9 cellular contexts compared by ENCODE assay signal in the genomic region with DNA sequence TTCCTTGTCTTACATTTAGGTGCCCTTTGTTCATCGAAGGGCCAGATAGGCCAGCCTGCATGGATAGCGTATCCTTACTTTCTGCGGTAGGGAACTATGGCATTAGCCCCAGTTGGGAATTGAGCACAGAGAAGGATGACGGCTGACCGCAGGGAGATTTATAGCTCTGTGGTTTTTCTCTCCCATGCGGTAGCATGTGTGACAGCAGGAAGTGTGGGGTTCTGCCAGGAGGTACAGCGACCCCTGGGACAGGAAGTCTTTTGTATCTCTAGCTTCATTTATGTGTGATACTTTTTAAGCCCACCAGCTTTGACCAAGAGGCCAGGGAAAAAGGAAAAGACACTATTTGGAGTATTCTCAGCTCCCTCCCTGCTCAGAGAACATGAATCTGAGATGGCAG. TPM values are rescaled to one million over a fixed set of nuclear protein-coding genes. Genes with fewer than 3 reads are reported as not detected.
DNase-seq lines count a peak whose midpoint lies in the region; ATAC-seq and TF ChIP-seq lines count a peak whose summit lies in the region.
"Had no signal": no experiment of that assay in that cellular context is flagged by ENCODE, and none has a peak within 500 bp of the region (broad histone marks: within the 10 kb centered on the region; RNA-seq: fewer than 3 reads in every experiment).

No MANE protein-coding gene starts in this region.

- POLR2A ChIA-PET in activated naive CD8-positive, alpha-beta T cell treated with anti-CD3 and anti-CD28 coated beads, Interleukin-2, amount 10 ng/mL, durations not matched to agents 7 days and 5 days (lab: Charles Lee): interaction anchor here (1.4 to 1.8 kb wide), 4 partner anchors 11 to 33 kb away, joined by 5 to 6 read pairs (median 5); a partner anchor contains a TSS

- TF ChIP-seq POLR2A in suprapubic skin (IDR thresholded peaks at IDR 0.05): no peak

- no peak overlapping the region for H3K27ac ChIP-seq in suprapubic skin

- DNase-seq in NCI-H187 (lab: John Stamatoyannopoulos, UW) (peak; percentile 52 to 75), suprapubic skin (ENCODE audit: low spot score in 2 of 2) (no peak), hippocampal formation (lab: John Stamatoyannopoulos, UW) (no peak), cerebellum (ENCODE audit: low spot score) (no peak), amygdala (lab: John Stamatoyannopoulos, UW) (no peak)
- DNase-seq in activated naive CD8-positive, alpha-beta T cell treated with anti-CD3 and anti-CD28 coated beads, Interleukin-2, amount 10 ng/mL, durations not matched to agents 7 days and 5 days: no peak
- DNase-seq in natural killer cell treated with Interleukin-12 subunit alpha and Interleukin-12 subunit beta and Interleukin-15 and Interleukin-18, amount 100 ng/mL, for 72 hours (ENCODE audit: low spot score): no peak
- DNase-seq: SHP77 treated with DMSO at 0.1 percent for 48 hours had no signal

- no peak for TF ChIP-seq EP300 in suprapubic skin (IDR thresholded peaks at IDR 0.05)

- peaks cover 1% of the 10 kb centered on the region for H3K9me3 Mint-ChIP-seq in activated naive CD8-positive, alpha-beta T cell treated with anti-CD3 and anti-CD28 coated beads, Interleukin-2, amount 10 ng/mL, durations not matched to agents 7 days and 5 days
- H3K9me3 Mint-ChIP-seq in natural killer cell treated with Interleukin-12 subunit alpha and Interleukin-12 subunit beta and Interleukin-15 and Interleukin-18, amount 100 ng/mL, for 72 hours: no peaks in the 10 kb centered on the region

- peaks cover 46% of the 10 kb centered on the region for H3K4me1 Mint-ChIP-seq in activated naive CD8-positive, alpha-beta T cell treated with anti-CD3 and anti-CD28 coated beads, Interleukin-2, amount 10 ng/mL, durations not matched to agents 7 days and 5 days
- peaks cover 58 to 66% of the 10 kb centered on the region in 2 donors for H3K4me1 Mint-ChIP-seq in natural killer cell treated with Interleukin-12 subunit alpha and Interleukin-12 subunit beta and Interleukin-15 and Interleukin-18, amount 100 ng/mL, for 72 hours (ENCODE audit: low read depth in 2 of 2)

- no peak overlapping the region for H3K4me3 ChIP-seq in suprapubic skin

- H3K9me3 ChIP-seq in suprapubic skin: no peaks in the 10 kb centered on the region

- peak overlapping the region; percentile 88 for H3K27ac Mint-ChIP-seq in activated naive CD8-positive, alpha-beta T cell treated with anti-CD3 and anti-CD28 coated beads, Interleukin-2, amount 10 ng/mL, durations not matched to agents 7 days and 5 days
- H3K27ac Mint-ChIP-seq in natural killer cell treated with Interleukin-12 subunit alpha and Interleukin-12 subunit beta and Interleukin-15 and Interleukin-18, amount 100 ng/mL, for 72 hours: peak overlapping the region; percentile 95 to 99

- H3K4me3 Mint-ChIP-seq in activated naive CD8-positive, alpha-beta T cell treated with anti-CD3 and anti-CD28 coated beads, Interleukin-2, amount 10 ng/mL, durations not matched to agents 7 days and 5 days: peak overlapping the region; percentile 77
- H3K4me3 Mint-ChIP-seq in natural killer cell treated with Interleukin-12 subunit alpha and Interleukin-12 subunit beta and Interleukin-15 and Interleukin-18, amount 100 ng/mL, for 72 hours: peak overlapping the region; percentile 87

- no peaks in the 10 kb centered on the region for H3K36me3 ChIP-seq in suprapubic skin

- peaks cover 18% of the 10 kb centered on the region for H3K36me3 Mint-ChIP-seq in activated naive CD8-positive, alpha-beta T cell treated with anti-CD3 and anti-CD28 coated beads, Interleukin-2, amount 10 ng/mL, durations not matched to agents 7 days and 5 days
- peaks cover 6% of the 10 kb centered on the region for H3K36me3 Mint-ChIP-seq in natural killer cell treated with Interleukin-12 subunit alpha and Interleukin-12 subunit beta and Interleukin-15 and Interleukin-18, amount 100 ng/mL, for 72 hours

- TF ChIP-seq CTCF in GM12872 (IDR thresholded peaks at IDR 0.05; ENCODE audit: insufficient read depth, low read depth, low read length) (0 out of 3 replicates have a peak, but pooled peaks have one; percentile 5), suprapubic skin (IDR thresholded peaks at IDR 0.05) (no peak)

- H3K27me3 Mint-ChIP-seq in activated naive CD8-positive, alpha-beta T cell treated with anti-CD3 and anti-CD28 coated beads, Interleukin-2, amount 10 ng/mL, durations not matched to agents 7 days and 5 days: no peaks in the 10 kb centered on the region
- H3K27me3 Mint-ChIP-seq in natural killer cell treated with Interleukin-12 subunit alpha and Interleukin-12 subunit beta and Interleukin-15 and Interleukin-18, amount 100 ng/mL, for 72 hours: peaks cover 0 to 5% of the 10 kb centered on the region in 2 donors

- peak; percentile 43 for ATAC-seq in activated naive CD8-positive, alpha-beta T cell treated with anti-CD3 and anti-CD28 coated beads, Interleukin-2, amount 10 ng/mL, durations not matched to agents 7 days and 5 days (ENCODE audit: low read depth)
- no peak for ATAC-seq in natural killer cell treated with Interleukin-12 subunit alpha and Interleukin-12 subunit beta and Interleukin-15 and Interleukin-18, amount 100 ng/mL, for 72 hours

- no peaks in the 10 kb centered on the region for H3K4me1 ChIP-seq in suprapubic skin

- WGBS in suprapubic skin: 62% methylated on average over 7 of the region's 7 CpGs

- no peaks in the 10 kb centered on the region for H3K27me3 ChIP-seq in suprapubic skin

RNA-seq across cellular contexts. Expression of a gene that starts 33.1 kb away (rescaled TPM):
- total RNA-seq in activated naive CD8-positive, alpha-beta T cell treated with anti-CD3 and anti-CD28 coated beads, Interleukin-2, amount 10 ng/mL, durations not matched to agents 7 days and 5 days: 10 to 100 TPM; 17.7 to 18.7 TPM
- total RNA-seq in natural killer cell treated with Interleukin-12 subunit alpha and Interleukin-12 subunit beta and Interleukin-15 and Interleukin-18, amount 100 ng/mL, for 72 hours: 10 to 100 TPM; 20.3 to 28.3 TPM
- 1 to 10 TPM in 2 of 4 donors, under 1 TPM in 2; 0.65 to 2.7 (median 1.6) TPM for total RNA-seq in suprapubic skin
- 2.1 TPM for total RNA-seq in cerebellum

RNA-seq across cellular contexts. Expression of a gene that starts 44.8 kb away (rescaled TPM):
- 10 to 100 TPM; 67.2 to 70.5 TPM for total RNA-seq in activated naive CD8-positive, alpha-beta T cell treated with anti-CD3 and anti-CD28 coated beads, Interleukin-2, amount 10 ng/mL, durations not matched to agents 7 days and 5 days
- total RNA-seq in natural killer cell treated with Interleukin-12 subunit alpha and Interleukin-12 subunit beta and Interleukin-15 and Interleukin-18, amount 100 ng/mL, for 72 hours: 100 to 1,000 TPM in 1 of 2 donors, 10 to 100 TPM in 1; 91.6 to 173 TPM
- total RNA-seq in suprapubic skin: 10 to 100 TPM; 38.1 to 60.6 (median 42.9) TPM
- 23.0 TPM for total RNA-seq in cerebellum

Comparison
In these comparisons a context has a peak if more than half of its experiments do, and no peak if none do; other contexts are left out.
1. DNase-seq: peak in NCI-H187 (2 of 2); none in activated naive CD8-positive, alpha-beta T cell treated with anti-CD3 and anti-CD28 coated beads, Interleukin-2, amount 10 ng/mL, durations not matched to agents 7 days and 5 days (single experiment), natural killer cell treated with Interleukin-12 subunit alpha and Interleukin-12 subunit beta and Interleukin-15 and Interleukin-18, amount 100 ng/mL, for 72 hours (single experiment), suprapubic skin (0 of 2), hippocampal formation (0 of 2), cerebellum (single experiment) and amygdala (0 of 56).